In genomic region chr2:180101846-180102245, GRCh38 we compare ENCODE assay signal across 21 cellular contexts.
DNase-seq lines count a peak whose midpoint lies in the region; ATAC-seq and FAIRE-seq lines count a peak whose summit lies in the region.
"Had no signal": no experiment of that assay in that cellular context is flagged by ENCODE, and none has a peak within 500 bp of the region (broad histone marks: within the 10 kb centered on the region; RNA-seq: fewer than 3 reads in every experiment).

No MANE protein-coding gene starts in this region.

- no peak for ATAC-seq in effector memory CD8-positive, alpha-beta T cell (replicated peaks)
- ATAC-seq in GM18909 (IDR thresholded peaks at IDR 0.05; ENCODE audit: poor library complexity, unreplicated experiment): no peak
- ATAC-seq: GM12878, HCT116 had no signal

- H3K9me3 ChIP-seq in GM23248 (ENCODE audit: low read depth) (no peaks in the 10 kb centered on the region), SK-N-MC (ENCODE audit: low read depth, low read length) (no peaks in the 10 kb centered on the region), small intestine (ENCODE audit: control insufficient read depth, low read depth) (no peaks in the 10 kb centered on the region)
- H3K9me3 ChIP-seq: BLaER1 had no signal

- H3K27me3 Mint-ChIP-seq in effector memory CD8-positive, alpha-beta T cell: peaks cover 7 to 21% of the 10 kb centered on the region in 2 donors

- no peaks in the 10 kb centered on the region for H3K4me1 Mint-ChIP-seq in effector memory CD8-positive, alpha-beta T cell (ENCODE audit: low read depth in 2 of 2)
- H3K4me1 Mint-ChIP-seq: CD14-positive monocyte; CD4-positive, alpha-beta memory T cell had no signal

- H3K9ac ChIP-seq in GM23248: no peak overlapping the region
- no peak overlapping the region for H3K9ac ChIP-seq in SK-N-MC (ENCODE audit: insufficient read length)
- H3K9ac ChIP-seq: BLaER1 had no signal

- H3K36me3 Mint-ChIP-seq in effector memory CD8-positive, alpha-beta T cell (ENCODE audit: insufficient read depth): no peaks in the 10 kb centered on the region
- H3K36me3 Mint-ChIP-seq: CD14-positive monocyte; CD4-positive, alpha-beta memory T cell had no signal

- no peaks in the 10 kb centered on the region for H3K9me3 Mint-ChIP-seq in effector memory CD8-positive, alpha-beta T cell

- in situ Hi-C loops in GM23248 (cut with MboI): no loop called here

- no peaks in the 10 kb centered on the region for H3K9me2 ChIP-seq in GM23248 (ENCODE audit: insufficient read depth)

- H3K27ac Mint-ChIP-seq in effector memory CD8-positive, alpha-beta T cell: no peak overlapping the region
- H3K27ac Mint-ChIP-seq: CD14-positive monocyte; CD4-positive, alpha-beta memory T cell had no signal

- FAIRE-seq in small intestine (lab: Jason Lieb, UNC): no peak
- FAIRE-seq: A204.1, GM12878, GM19239 had no signal

- H3K4me1 ChIP-seq in GM23248 (ENCODE audit: insufficient read depth) (peaks cover 5% of the 10 kb centered on the region; the same call in 1 of the 2 replicates), small intestine (ENCODE audit: control insufficient read depth in 2 of 2, insufficient read depth in 1 of 2, low read depth in 1 of 2, low read length in 1 of 2) (no peaks in the 10 kb centered on the region)
- H3K4me1 ChIP-seq: BLaER1 had no signal

- H3F3A ChIP-seq in GM23248 (ENCODE audit: insufficient read depth): no peaks in the 10 kb centered on the region

- H3K36me3 ChIP-seq in GM23248 (ENCODE audit: low read depth) (no peaks in the 10 kb centered on the region), SK-N-MC (ENCODE audit: insufficient read depth, low read length) (no peaks in the 10 kb centered on the region), small intestine (ENCODE audit: control insufficient read depth in 2 of 2, insufficient read depth in 2 of 2, low read length in 2 of 2) (no peaks in the 10 kb centered on the region)
- H3K36me3 ChIP-seq: BLaER1 had no signal

- no peak overlapping the region for H3K4me3 Mint-ChIP-seq in effector memory CD8-positive, alpha-beta T cell
- H3K4me3 Mint-ChIP-seq: CD14-positive monocyte; CD4-positive, alpha-beta memory T cell had no signal

- H2AFZ ChIP-seq in GM23248: no peak overlapping the region

- 52 to 70% methylated on average over 1 of the region's 1 CpG for WGBS in GM23248 (ENCODE audit: low coverage in 1 of 2, low lambda C conversion rate in 2 of 2, missing lambda C conversion rate in 2 of 2), 2 experiments
- WGBS in small intestine, 3 donors: 56 to 71% (median 59%) methylated on average over 1 of the region's 1 CpG

- H3K4me3 ChIP-seq in GM23248 (no peak overlapping the region), SK-N-MC (peak overlapping the region; percentile 11; the same call in 1 of the 2 replicates), small intestine (ENCODE audit: low read depth in 1 of 2, low read length in 2 of 2) (no peak overlapping the region)
- H3K4me3 ChIP-seq: BLaER1, GM12878 had no signal

- DNase-seq in GM23248: peak; percentile 6
- no peak for DNase-seq in SK-N-MC (ENCODE audit: low read depth, low spot score)
- peak; percentile 3 for DNase-seq in hepatic stellate cell (ENCODE audit: low spot score)
- DNase-seq in stromal cell of bone marrow (ENCODE audit: low read depth): peak; percentile 40
- DNase-seq in small intestine: no peak
- DNase-seq in effector memory CD8-positive, alpha-beta T cell: no peak
- DNase-seq in GM19240 (ENCODE audit: insufficient read length, low spot score): no peak
- DNase-seq: CD4-positive, alpha-beta memory T cell; DMS153; DMS79; EL; GOT3; H7; KG1 had no signal

- no peaks in the 10 kb centered on the region for H4K20me1 ChIP-seq in GM23248 (ENCODE audit: insufficient read depth)
- H4K20me1 ChIP-seq: BLaER1 had no signal

- H3K4me2 ChIP-seq in GM23248 (ENCODE audit: unreplicated experiment): no peak overlapping the region
- H3K4me2 ChIP-seq: BLaER1 had no signal

- no peaks in the 10 kb centered on the region for H3K27me3 ChIP-seq in GM23248 (replicated peaks; ENCODE audit: insufficient read depth)
- no peaks in the 10 kb centered on the region for H3K27me3 ChIP-seq in small intestine (ENCODE audit: control insufficient read depth in 2 of 2, insufficient read depth in 2 of 2, low read length in 2 of 2)
- H3K27me3 ChIP-seq: BLaER1 had no signal

- H3K27ac ChIP-seq in GM23248 (no peak overlapping the region), SK-N-MC (peak overlapping the region; percentile 89), small intestine (ENCODE audit: low read depth in 1 of 2, low read length in 1 of 2) (no peak overlapping the region)
- H3K27ac ChIP-seq: BLaER1 had no signal

- no peaks in the 10 kb centered on the region for H3K79me2 ChIP-seq in GM23248 (ENCODE audit: insufficient read depth)

Comparison
In these comparisons a context has a peak if more than half of its experiments do, and no peak if none do; other contexts are left out.
1. DNase-seq: peak in GM23248 (single experiment), hepatic stellate cell (single experiment) and stromal cell of bone marrow (single experiment); none in SK-N-MC (single experiment), small intestine (single experiment), effector memory CD8-positive, alpha-beta T cell (0 of 3) and GM19240 (single experiment).